8 cellular contexts compared by ENCODE assay signal in the genomic region with DNA sequence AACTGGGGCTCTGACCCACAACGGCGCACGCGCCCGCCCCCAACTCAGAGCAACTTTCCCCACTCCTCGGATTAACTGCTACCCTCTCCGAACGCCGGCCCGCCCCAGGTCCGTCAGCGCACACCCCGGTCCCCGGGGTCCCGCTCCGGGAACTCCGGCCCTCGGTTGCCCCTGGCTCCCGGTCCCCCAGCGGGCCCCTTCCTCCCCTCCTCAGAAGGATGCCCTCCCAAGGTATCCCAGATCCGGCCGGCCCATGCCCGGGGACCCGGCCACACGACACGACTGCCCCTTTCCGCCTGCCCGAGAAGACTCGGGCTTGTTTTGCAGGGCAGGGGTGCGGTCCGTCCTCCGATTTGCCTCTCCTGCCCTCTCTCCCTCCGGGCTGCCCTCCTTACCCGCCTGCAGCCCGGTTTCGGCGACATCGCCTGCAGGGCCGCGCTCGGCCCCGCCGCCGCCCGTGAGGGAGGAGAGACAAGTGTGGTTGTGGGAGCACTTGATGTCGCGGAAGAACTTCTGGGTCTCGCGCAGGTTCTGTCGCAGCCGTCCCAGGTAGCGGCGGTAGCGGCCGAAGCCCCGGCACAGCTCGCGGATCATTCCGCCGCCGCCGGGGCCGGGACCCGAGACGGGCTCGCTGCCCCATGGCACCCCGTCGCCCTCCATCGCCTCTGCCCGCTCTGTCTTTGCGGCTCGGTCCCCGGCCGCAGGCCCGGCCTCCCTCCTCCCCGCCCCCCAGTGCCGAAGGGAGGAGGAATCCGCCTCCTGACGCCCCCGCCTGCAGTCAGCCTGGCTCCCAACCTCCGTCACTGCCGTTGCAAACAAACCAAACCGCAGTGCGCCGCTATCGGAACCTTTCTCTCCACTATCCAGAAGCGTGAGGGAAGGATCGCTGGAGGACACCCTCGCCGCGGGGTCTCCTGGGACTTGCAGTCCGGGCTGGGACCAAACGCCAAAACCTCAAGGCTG.
DNase-seq lines count a peak whose midpoint lies in the region; ATAC-seq and TF ChIP-seq lines count a peak whose summit lies in the region.

A gene with protein sequence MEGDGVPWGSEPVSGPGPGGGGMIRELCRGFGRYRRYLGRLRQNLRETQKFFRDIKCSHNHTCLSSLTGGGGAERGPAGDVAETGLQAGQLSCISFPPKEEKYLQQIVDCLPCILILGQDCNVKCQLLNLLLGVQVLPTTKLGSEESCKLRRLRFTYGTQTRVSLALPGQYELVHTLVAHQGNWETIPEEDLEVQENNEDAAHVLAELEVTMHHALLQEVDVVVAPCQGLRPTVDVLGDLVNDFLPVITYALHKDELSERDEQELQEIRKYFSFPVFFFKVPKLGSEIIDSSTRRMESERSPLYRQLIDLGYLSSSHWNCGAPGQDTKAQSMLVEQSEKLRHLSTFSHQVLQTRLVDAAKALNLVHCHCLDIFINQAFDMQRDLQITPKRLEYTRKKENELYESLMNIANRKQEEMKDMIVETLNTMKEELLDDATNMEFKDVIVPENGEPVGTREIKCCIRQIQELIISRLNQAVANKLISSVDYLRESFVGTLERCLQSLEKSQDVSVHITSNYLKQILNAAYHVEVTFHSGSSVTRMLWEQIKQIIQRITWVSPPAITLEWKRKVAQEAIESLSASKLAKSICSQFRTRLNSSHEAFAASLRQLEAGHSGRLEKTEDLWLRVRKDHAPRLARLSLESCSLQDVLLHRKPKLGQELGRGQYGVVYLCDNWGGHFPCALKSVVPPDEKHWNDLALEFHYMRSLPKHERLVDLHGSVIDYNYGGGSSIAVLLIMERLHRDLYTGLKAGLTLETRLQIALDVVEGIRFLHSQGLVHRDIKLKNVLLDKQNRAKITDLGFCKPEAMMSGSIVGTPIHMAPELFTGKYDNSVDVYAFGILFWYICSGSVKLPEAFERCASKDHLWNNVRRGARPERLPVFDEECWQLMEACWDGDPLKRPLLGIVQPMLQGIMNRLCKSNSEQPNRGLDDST (minus strand): TSS at position 827 of the 963 bp plus-strand sequence. CDS start 167 bp downstream, at position 660.

- no peak for TF ChIP-seq CTCF in AG09309 (IDR thresholded peaks at IDR 0.05; ENCODE audit: control insufficient read depth, insufficient read depth, low read depth, low read length, missing control alignments)

- H3K4me3 ChIP-seq in AG09309 (ENCODE audit: control insufficient read depth, low read depth, low read length): peak within 1 kb of the TSS; percentile 85

- DNase-seq in AG09309 (ENCODE audit: low read depth) (peak; percentile 90), NCI-H446 (lab: John Stamatoyannopoulos, UW) (peak; percentile 90 to 98), cerebellar cortex (ENCODE audit: low spot score) (peak; percentile 96), islet precursor cell (peak; percentile 98)
- peak; percentile 77 for DNase-seq in activated CD4-positive, CD25-positive, alpha-beta regulatory T cell treated with anti-CD3 and anti-CD28 coated beads, Interleukin-2, amount 50 U/mL, for 72 hours
- DNase-seq in stimulated activated CD4-positive, alpha-beta T cell treated with anti-CD3 and anti-CD28 coated beads, Interleukin-12 subunit alpha, Interleukin-12 subunit beta, amount 100 ng/mL, for 4 hours: peak; percentile 87

- ATAC-seq in GM19023 (IDR thresholded peaks at IDR 0.05; ENCODE audit: unreplicated experiment) (peak; percentile 86), HG03280 (IDR thresholded peaks at IDR 0.05; ENCODE audit: unreplicated experiment) (peak; percentile 83)

Comparison
In these comparisons a context has a peak if more than half of its experiments do, and no peak if none do; other contexts are left out.
1. Peak in every context shown above with its lines: DNase-seq, ATAC-seq and H3K4me3 ChIP-seq.